In the genomic region with DNA sequence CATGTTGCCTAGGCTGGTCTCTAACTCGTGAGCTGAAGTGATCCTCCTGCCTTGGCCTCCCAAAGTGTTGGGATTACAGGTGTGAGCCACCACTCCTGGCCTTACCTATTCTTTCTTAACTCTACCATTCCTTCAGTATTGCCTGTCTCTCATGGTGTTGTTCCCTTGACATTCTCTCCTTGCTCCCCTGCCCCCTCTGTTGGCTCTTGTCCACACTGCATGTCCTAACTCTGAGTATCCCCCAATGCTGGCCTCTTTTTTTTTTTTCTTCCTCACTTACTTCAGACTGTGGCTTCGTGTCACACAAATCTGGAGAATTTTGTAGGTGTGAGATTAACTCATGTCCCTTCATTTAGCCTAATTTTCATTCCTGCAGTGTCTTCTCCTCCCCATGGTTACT, we compare ENCODE assay signal across 10 cellular contexts. TPM values are rescaled to one million over a fixed set of nuclear protein-coding genes. Genes with fewer than 3 reads are reported as not detected.
A peak's percentile ranks its signal among the peaks of the same experiment; 100 is the strongest.
DNase-seq lines count a peak whose midpoint lies in the region; ATAC-seq and TF ChIP-seq lines count a peak whose summit lies in the region.
"Had no signal": no experiment of that assay in that cellular context is flagged by ENCODE, and none has a peak within 500 bp of the region (broad histone marks: within the 10 kb centered on the region; RNA-seq: fewer than 3 reads in every experiment).

No MANE protein-coding gene starts in this region.

- no peak overlapping the region for H3K9ac ChIP-seq in trophoblast cell (ENCODE audit: low read length)

- no peaks in the 10 kb centered on the region for H3K79me2 ChIP-seq in trophoblast cell (ENCODE audit: control insufficient read depth, insufficient read depth, low read length, poor library complexity)

- no peak overlapping the region for H3K4ac ChIP-seq in trophoblast cell (ENCODE audit: low read depth, low read length)

- peak overlapping the region; percentile 93 for H2BK5ac ChIP-seq in trophoblast cell (ENCODE audit: low read depth, low read length, poor library complexity)

- no peak overlapping the region for H3K4me3 Mint-ChIP-seq in T-cell

- peak overlapping the region; percentile 79 for H2AK5ac ChIP-seq in trophoblast cell (ENCODE audit: low read length)

- H3K36me3 ChIP-seq in trophoblast cell (ENCODE audit: control insufficient read depth in 1 of 2, insufficient read depth in 2 of 2, low read length in 2 of 2) = no peaks in the 10 kb centered on the region
- no peaks in the 10 kb centered on the region for H3K36me3 ChIP-seq in uterus

- peak overlapping the region; percentile 78 for H4K91ac ChIP-seq in trophoblast cell (ENCODE audit: low read depth, low read length)

- H4K12ac ChIP-seq in trophoblast cell (ENCODE audit: low read depth, low read length) = peak overlapping the region; percentile 47

- no peak for TF ChIP-seq POLR2A in NB4 (IDR thresholded peaks at IDR 0.05; ENCODE audit: extremely low read depth, insufficient read length)
- no peak for TF ChIP-seq POLR2A in uterus (IDR thresholded peaks at IDR 0.05)

- no peak for ATAC-seq in T-cell (replicated peaks in 1 of 4)
- ATAC-seq: right cardiac atrium had no signal

- H3K23ac ChIP-seq in trophoblast cell (ENCODE audit: low read length) = no peak overlapping the region

- H3K4me1 Mint-ChIP-seq in T-cell = no peaks in the 10 kb centered on the region

- CTCF ChIA-PET in T-cell (lab: Charles Lee) = no interaction called here

- no peak overlapping the region for H2AFZ ChIP-seq in trophoblast cell (ENCODE audit: insufficient read depth, low read length, poor library complexity)

- H4K8ac ChIP-seq in trophoblast cell (ENCODE audit: low read depth, low read length) = no peak overlapping the region

- peaks cover 20% of the 10 kb centered on the region for H3K79me1 ChIP-seq in trophoblast cell (ENCODE audit: low read length)

- no peak overlapping the region for H3K27ac Mint-ChIP-seq in T-cell

- peak overlapping the region; percentile 23 for H2BK12ac ChIP-seq in trophoblast cell (ENCODE audit: low read length)

- H3K4me1 ChIP-seq in trophoblast cell (ENCODE audit: control insufficient read depth in 1 of 2, insufficient read depth in 2 of 2, low read length in 2 of 2) (peaks cover 0 to 6% of the 10 kb centered on the region in 2 experiments), uterus (no peaks in the 10 kb centered on the region)

- peak overlapping the region; percentile 96 for H3K27ac ChIP-seq in trophoblast cell (ENCODE audit: low read depth, low read length)
- no peak overlapping the region for H3K27ac ChIP-seq in uterus

- peak overlapping the region; percentile 26 for H3K14ac ChIP-seq in trophoblast cell (ENCODE audit: low read length)

- POLR2A ChIA-PET in T-cell (lab: Charles Lee) = no interaction called here

- intact Hi-C loops in uterus (cut with DNase I; ENCODE audit: low total_unique reads) = no loop called here

- peak; percentile 3 for DNase-seq in NB4 (ENCODE audit: low read depth)
- peak; percentile 20 for DNase-seq in dermis blood vessel endothelial cell
- DNase-seq in trophoblast cell = no peak
- no peak for DNase-seq in T-cell
- no peak for DNase-seq in SK-N-DZ (ENCODE audit: low spot score)
- no peak for DNase-seq in uterus
- DNase-seq: activated CD4-positive, alpha-beta T cell treated with anti-CD3 and anti-CD28 coated beads, Interleukin-2, amount 50 U/mL, for 4 hours; NCI-H510A; right cardiac atrium had no signal

- no peak overlapping the region for H3K18ac ChIP-seq in trophoblast cell (ENCODE audit: low read length)

- H3K27me3 ChIP-seq in trophoblast cell (ENCODE audit: insufficient read depth, low read length) (no peaks in the 10 kb centered on the region), uterus (no peaks in the 10 kb centered on the region)

- peaks cover 0 to 7% (median 3%) of the 10 kb centered on the region in 3 donors for H3K9me3 Mint-ChIP-seq in T-cell

- H3K4me3 ChIP-seq in NB4 (ENCODE audit: low read depth, low read length) (no peak overlapping the region), trophoblast cell (ENCODE audit: low read depth, low read length) (no peak overlapping the region), uterus (no peak overlapping the region)

- peak overlapping the region; percentile 94 for H2BK120ac ChIP-seq in trophoblast cell (ENCODE audit: insufficient read depth, low read length, poor library complexity)

- H3K36me3 Mint-ChIP-seq in T-cell = no peaks in the 10 kb centered on the region

- H3K27me3 Mint-ChIP-seq in T-cell = peaks cover 0 to 4% of the 10 kb centered on the region in 2 donors

- WGBS in trophoblast cell (ENCODE audit: extremely low coverage, insufficient coverage, insufficient read length) = no CpG with 5 or more reads among the region's 2 CpGs

- TF ChIP-seq CTCF in GM12874 (IDR thresholded peaks at IDR 0.05; ENCODE audit: insufficient read depth, low read depth, low read length) = peak; percentile 23; the same call in 1 of the 2 replicates
- peak; percentile 17 for TF ChIP-seq CTCF in NB4 (IDR thresholded peaks at IDR 0.05; ENCODE audit: low read depth, low read length)
- TF ChIP-seq CTCF in uterus (IDR thresholded peaks at IDR 0.05) = no peak

- H3K4me2 ChIP-seq in trophoblast cell (ENCODE audit: low read length) = no peak overlapping the region

- no peaks in the 10 kb centered on the region for H3K9me3 ChIP-seq in trophoblast cell (ENCODE audit: insufficient read depth, low read depth, low read length)
- no peaks in the 10 kb centered on the region for H3K9me3 ChIP-seq in uterus

RNA-seq across cellular contexts. Expression of a gene that starts 22.9 kb away (rescaled TPM):
- total RNA-seq in dermis blood vessel endothelial cell (0.05 TPM in 1 of 2 replicates, not detected in the other), T-cell (not detected), uterus (under 1 TPM in 2 of 4 donors, not detected in 2; 0.06 to 0.41 TPM)
- 2.1 and 2.4 TPM in 2 replicates for polyA plus RNA-seq in trophoblast cell (2013)
- not detected in 2 replicates for polyA plus RNA-seq in SK-N-DZ (2014; cell fraction: cytosol; rRNA removed)
- 0.05 TPM in 1 of 2 replicates, not detected in the other for polyA plus RNA-seq in SK-N-DZ (2014; cell fraction: nucleus; rRNA removed)

Comparison
In these comparisons a context has a peak if more than half of its experiments do, and no peak if none do; other contexts are left out.
1. CTCF ChIP-seq: peak in GM12874 (single experiment) and NB4 (single experiment); none in uterus (0 of 4).
2. DNase-seq: peak in NB4 (single experiment) and dermis blood vessel endothelial cell (single experiment); none in trophoblast cell (0 of 2), T-cell (0 of 34), SK-N-DZ (single experiment) and uterus (0 of 2).